Comparison of ENCODE assay signal across 1 cellular context in the genomic region with DNA sequence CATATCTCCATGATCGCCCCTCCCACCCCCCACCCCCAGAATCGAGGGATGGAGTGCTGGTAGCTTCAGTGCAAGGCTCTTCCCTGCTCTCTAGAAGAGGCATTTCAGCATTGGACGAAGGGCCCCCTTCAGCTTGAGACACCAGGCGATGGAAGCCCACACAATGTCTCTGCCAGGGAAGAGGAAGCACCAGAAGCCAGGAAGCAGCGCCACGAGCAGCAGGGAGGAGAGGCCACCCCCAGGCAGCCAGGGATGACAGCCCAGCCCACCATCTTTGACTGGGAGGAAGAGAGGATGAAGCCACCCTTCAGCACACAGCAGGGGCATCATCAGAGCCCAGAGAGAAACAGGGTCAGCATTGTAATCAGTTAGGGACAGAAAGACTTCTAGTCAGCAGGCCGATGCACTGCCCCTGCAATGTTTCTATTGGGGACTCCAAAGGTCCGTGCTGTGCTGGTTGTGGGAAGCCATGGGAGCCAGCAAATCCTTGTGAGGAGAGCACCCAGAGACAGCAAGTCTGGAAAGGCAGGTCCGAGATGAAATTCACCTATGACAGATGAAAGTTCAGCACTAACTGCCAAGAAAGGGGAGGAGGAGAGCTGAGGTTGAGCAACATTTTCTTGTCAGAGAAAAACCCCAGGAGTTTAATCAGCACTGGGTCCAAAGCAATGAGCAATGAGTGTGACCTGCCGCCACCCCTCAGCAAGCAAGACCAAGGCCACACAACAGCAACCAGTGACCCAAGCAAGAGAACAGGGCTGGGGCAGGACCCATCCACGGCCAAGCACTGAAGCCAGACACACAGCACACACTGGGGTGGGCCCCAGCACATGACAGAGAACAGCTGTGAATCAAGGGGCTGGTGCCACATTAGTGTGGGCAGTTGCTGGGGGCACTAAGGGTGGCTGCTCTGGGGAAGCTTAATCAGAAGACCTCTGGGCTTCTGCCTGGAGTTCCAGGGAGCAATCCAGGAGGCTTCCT.
TF ChIP-seq lines count a peak whose summit lies in the region.

No MANE protein-coding gene starts in this region.

TF ChIP-seq in K562, 482 proteins besides CTCF, POLR2A, EP300 and RAD21:
- TF ChIP-seq, protein P1, sequence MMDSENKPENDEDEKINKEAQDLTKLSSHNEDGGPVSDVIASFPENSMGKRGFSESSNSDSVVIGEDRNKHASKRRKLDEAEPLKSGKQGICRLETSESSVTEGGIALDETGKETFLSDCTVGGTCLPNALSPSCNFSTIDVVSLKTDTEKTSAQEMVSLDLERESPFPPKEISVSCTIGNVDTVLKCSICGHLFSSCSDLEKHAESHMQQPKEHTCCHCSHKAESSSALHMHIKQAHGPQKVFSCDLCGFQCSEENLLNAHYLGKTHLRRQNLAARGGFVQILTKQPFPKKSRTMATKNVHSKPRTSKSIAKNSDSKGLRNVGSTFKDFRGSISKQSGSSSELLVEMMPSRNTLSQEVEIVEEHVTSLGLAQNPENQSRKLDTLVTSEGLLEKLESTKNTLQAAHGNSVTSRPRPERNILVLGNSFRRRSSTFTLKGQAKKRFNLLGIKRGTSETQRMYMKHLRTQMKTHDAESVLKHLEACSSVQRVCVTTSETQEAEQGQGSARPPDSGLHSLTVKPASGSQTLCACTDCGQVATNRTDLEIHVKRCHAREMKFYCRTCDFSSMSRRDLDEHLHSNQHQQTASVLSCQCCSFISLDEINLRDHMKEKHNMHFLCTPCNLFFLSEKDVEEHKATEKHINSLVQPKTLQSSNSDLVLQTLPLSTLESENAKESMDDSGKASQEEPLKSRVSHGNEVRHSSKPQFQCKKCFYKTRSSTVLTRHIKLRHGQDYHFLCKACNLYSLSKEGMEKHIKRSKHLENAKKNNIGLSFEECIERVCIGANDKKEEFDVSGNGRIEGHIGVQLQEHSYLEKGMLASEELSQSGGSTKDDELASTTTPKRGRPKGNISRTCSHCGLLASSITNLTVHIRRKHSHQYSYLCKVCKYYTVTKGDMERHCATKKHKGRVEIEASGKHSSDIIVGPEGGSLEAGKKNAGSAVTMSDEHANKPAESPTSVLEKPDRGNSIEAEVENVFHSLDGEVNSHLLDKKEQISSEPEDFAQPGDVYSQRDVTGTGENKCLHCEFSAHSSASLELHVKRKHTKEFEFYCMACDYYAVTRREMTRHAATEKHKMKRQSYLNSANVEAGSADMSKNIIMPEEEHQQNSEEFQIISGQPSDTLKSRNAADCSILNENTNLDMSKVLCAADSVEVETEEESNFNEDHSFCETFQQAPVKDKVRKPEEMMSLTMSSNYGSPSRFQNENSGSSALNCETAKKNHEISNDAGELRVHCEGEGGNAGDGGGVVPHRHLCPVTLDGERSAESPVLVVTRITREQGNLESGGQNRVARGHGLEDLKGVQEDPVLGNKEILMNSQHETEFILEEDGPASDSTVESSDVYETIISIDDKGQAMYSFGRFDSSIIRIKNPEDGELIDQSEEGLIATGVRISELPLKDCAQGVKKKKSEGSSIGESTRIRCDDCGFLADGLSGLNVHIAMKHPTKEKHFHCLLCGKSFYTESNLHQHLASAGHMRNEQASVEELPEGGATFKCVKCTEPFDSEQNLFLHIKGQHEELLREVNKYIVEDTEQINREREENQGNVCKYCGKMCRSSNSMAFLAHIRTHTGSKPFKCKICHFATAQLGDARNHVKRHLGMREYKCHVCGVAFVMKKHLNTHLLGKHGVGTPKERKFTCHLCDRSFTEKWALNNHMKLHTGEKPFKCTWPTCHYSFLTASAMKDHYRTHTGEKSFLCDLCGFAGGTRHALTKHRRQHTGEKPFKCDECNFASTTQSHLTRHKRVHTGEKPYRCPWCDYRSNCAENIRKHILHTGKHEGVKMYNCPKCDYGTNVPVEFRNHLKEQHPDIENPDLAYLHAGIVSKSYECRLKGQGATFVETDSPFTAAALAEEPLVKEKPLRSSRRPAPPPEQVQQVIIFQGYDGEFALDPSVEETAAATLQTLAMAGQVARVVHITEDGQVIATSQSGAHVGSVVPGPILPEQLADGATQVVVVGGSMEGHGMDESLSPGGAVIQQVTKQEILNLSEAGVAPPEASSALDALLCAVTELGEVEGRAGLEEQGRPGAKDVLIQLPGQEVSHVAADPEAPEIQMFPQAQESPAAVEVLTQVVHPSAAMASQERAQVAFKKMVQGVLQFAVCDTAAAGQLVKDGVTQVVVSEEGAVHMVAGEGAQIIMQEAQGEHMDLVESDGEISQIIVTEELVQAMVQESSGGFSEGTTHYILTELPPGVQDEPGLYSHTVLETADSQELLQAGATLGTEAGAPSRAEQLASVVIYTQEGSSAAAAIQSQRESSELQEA (IDR thresholded peaks at IDR 0.05; ENCODE audit: low read depth) = no peak
- TF ChIP-seq MIER1 (IDR thresholded peaks at IDR 0.05; ENCODE audit: low read depth) (no peak), KLF10 (CRISPR knock-in tag; IDR thresholded peaks at IDR 0.05) (no peak), TAF7 (tag; IDR thresholded peaks at IDR 0.05) (no peak), CEBPG (CRISPR knock-in tag; IDR thresholded peaks at IDR 0.05) (no peak), CEBPG (tag; conservative IDR thresholded peaks at IDR 0.05 in 1 of 2, IDR thresholded peaks at IDR 0.05 in 1 of 2) (0 out of 4 replicates have a peak, but pooled peaks of 1 of the 2 experiments have one; percentile 6), TOE1 (IDR thresholded peaks at IDR 0.05; ENCODE audit: borderline replicate concordance) (no peak), TOE1 (CRISPR knock-in tag; IDR thresholded peaks at IDR 0.05; ENCODE audit: borderline replicate concordance, low read depth) (no peak), CEBPB (tag; IDR thresholded peaks at IDR 0.05) (peak; percentile 39; the same call in 1 of the 2 replicates)
- TF ChIP-seq, protein P2, sequence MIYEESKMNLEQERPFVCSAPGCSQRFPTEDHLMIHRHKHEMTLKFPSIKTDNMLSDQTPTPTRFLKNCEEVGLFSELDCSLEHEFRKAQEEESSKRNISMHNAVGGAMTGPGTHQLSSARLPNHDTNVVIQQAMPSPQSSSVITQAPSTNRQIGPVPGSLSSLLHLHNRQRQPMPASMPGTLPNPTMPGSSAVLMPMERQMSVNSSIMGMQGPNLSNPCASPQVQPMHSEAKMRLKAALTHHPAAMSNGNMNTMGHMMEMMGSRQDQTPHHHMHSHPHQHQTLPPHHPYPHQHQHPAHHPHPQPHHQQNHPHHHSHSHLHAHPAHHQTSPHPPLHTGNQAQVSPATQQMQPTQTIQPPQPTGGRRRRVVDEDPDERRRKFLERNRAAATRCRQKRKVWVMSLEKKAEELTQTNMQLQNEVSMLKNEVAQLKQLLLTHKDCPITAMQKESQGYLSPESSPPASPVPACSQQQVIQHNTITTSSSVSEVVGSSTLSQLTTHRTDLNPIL (CRISPR knock-in tag; IDR thresholded peaks at IDR 0.05) = no peak
